Comparison of ENCODE assay signal across 8 cellular contexts in the genomic region with DNA sequence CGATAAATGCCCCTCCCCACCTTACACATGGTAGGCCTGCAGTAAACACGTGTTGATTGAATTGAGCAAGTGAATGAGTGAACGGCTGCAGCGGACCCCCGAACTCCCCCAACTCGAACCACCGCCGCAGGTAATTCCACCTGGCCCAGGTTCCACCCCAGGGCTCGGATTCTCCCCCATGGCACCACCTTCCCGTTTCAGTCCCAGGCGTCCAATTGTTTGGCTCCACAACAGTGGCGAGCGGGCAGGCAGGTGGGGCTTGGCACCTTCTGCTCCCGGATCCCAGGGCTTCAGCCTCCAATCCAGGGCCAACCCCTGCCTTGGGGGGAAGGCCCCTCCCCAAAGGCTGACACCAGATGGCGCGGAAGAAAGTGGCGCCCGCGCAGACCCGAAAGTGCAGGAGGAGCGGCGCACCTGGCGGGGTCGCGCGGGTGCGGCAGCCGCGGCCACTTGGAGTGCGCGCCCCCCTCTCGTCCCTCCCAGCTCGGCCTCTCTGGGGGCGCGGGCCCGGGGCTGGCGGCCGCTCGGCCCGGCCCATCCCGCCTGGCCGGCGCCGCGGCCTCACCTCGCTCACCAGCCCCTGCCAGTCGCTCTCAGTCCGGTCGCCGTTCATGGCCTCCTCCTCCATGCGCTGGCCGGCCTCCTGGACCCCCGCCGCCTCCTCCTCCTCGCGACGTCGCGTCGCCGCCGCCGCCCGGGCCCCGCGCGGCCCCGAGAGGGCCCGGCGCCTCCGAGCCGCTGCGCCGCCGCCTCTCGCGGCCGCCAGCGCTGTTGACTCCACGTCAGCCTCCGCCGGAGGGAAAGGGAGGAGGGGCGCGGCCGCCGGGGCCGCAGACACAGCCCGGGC. TPM values are rescaled to one million over a fixed set of nuclear protein-coding genes. Genes with fewer than 3 reads are reported as not detected.
DNase-seq lines count a peak whose midpoint lies in the region; ATAC-seq and FAIRE-seq lines count a peak whose summit lies in the region.

A gene (minus strand): TSS at position 791 of the 847 bp plus-strand sequence. CDS start 178 bp downstream, at position 613.

- H3K27ac ChIP-seq in HUES6 (ENCODE audit: low read depth, low read length) = no peak within 1 kb of the TSS

- H3K4me1 Mint-ChIP-seq in stimulated activated naive B cell treated with anti-CD40 and anti-IgM and Interleukin-4, amounts not matched to agents 10 μg/mL and 1 μg/mL and 100 μg/mL, for 72 hours = peaks cover 5 to 10% of the 10 kb centered on the region in 2 donors

- H3K36me3 ChIP-seq in HUES6 (ENCODE audit: control insufficient read depth, insufficient read depth, low read length) = peaks cover 12% of the 10 kb centered on the region

- peaks cover 8% of the 10 kb centered on the region for H3K4me1 ChIP-seq in HUES6 (ENCODE audit: control insufficient read depth, insufficient read depth, low read length)

- H3K9me3 Mint-ChIP-seq in stimulated activated naive B cell treated with anti-CD40 and anti-IgM and Interleukin-4, amounts not matched to agents 10 μg/mL and 1 μg/mL and 100 μg/mL, for 72 hours = peaks cover 8 to 10% of the 10 kb centered on the region in 2 donors

- peak; percentile 79 for DNase-seq in Caki2 (ENCODE audit: low read depth)
- peak; percentile 44 for DNase-seq in RCC 7860 (ENCODE audit: low spot score)
- peak; percentile 40 to 74 for DNase-seq in dermis microvascular lymphatic vessel endothelial cell (ENCODE audit: low read depth in 2 of 2)
- peak; percentile 91 for DNase-seq in left lobe of liver (ENCODE audit: low spot score)
- no peak for DNase-seq in stimulated activated naive B cell treated with anti-CD40 and anti-IgM and Interleukin-4, amounts not matched to agents 10 μg/mL and 1 μg/mL and 100 μg/mL, for 72 hours
- no peak for DNase-seq in NAMALWA (ENCODE audit: low spot score)

- peak within 1 kb of the TSS; percentile 45 for H3K9ac ChIP-seq in HUES6 (ENCODE audit: low read length)

- ATAC-seq in left lobe of liver = peak; percentile 96
- peak; percentile 63 to 67 for ATAC-seq in stimulated activated naive B cell treated with anti-CD40 and anti-IgM and Interleukin-4, amounts not matched to agents 10 μg/mL and 1 μg/mL and 100 μg/mL, for 72 hours (replicated peaks)
- ATAC-seq in GM21786 (IDR thresholded peaks at IDR 0.05; ENCODE audit: unreplicated experiment) = no peak

- no peak for FAIRE-seq in RCC 7860 (lab: Jason Lieb, UNC)

- peak within 1 kb of the TSS; percentile 72 for H3K4me3 Mint-ChIP-seq in stimulated activated naive B cell treated with anti-CD40 and anti-IgM and Interleukin-4, amounts not matched to agents 10 μg/mL and 1 μg/mL and 100 μg/mL, for 72 hours

- H3K27me3 ChIP-seq in HUES6 (ENCODE audit: control insufficient read depth, insufficient read depth, low read length) = peaks cover 23% of the 10 kb centered on the region

- in situ Hi-C loops in Caki2 (cut with HindIII; ENCODE audit: low pct_unique_long_range_greater_than_20kb, low sequenced_read_pairs) = no loop called here

- H3K9me3 ChIP-seq in HUES6 (ENCODE audit: control insufficient read depth, insufficient read depth, low read depth, low read length) = peaks cover 31% of the 10 kb centered on the region

- peaks cover 32 to 38% of the 10 kb centered on the region in 2 donors for H3K27me3 Mint-ChIP-seq in stimulated activated naive B cell treated with anti-CD40 and anti-IgM and Interleukin-4, amounts not matched to agents 10 μg/mL and 1 μg/mL and 100 μg/mL, for 72 hours

- H3K4me3 ChIP-seq in HUES6 (ENCODE audit: low read depth, low read length) = peak within 1 kb of the TSS; percentile 52

- H3K27ac Mint-ChIP-seq in stimulated activated naive B cell treated with anti-CD40 and anti-IgM and Interleukin-4, amounts not matched to agents 10 μg/mL and 1 μg/mL and 100 μg/mL, for 72 hours = peak within 1 kb of the TSS; percentile 69

- H3K36me3 Mint-ChIP-seq in stimulated activated naive B cell treated with anti-CD40 and anti-IgM and Interleukin-4, amounts not matched to agents 10 μg/mL and 1 μg/mL and 100 μg/mL, for 72 hours = peaks cover 4% of the 10 kb centered on the region in 2 donors

RNA-seq across cellular contexts. Expression of the gene that starts here (rescaled TPM):
- 5.5 and 6.2 TPM in 2 replicates for total RNA-seq in Caki2 (2014; rRNA removed; shearing (Covaris generic); ENCODE audit: low replicate concordance)
- total RNA-seq in dermis microvascular lymphatic vessel endothelial cell (7.4 and 15.8 TPM in 2 replicates), left lobe of liver (5.5 TPM)

Comparison
In these comparisons a context has a peak if more than half of its experiments do, and no peak if none do; other contexts are left out.
1. DNase-seq: peak in Caki2 (single experiment), RCC 7860 (single experiment), dermis microvascular lymphatic vessel endothelial cell (2 of 2) and left lobe of liver (single experiment); none in stimulated activated naive B cell treated with anti-CD40 and anti-IgM and Interleukin-4, amounts not matched to agents 10 μg/mL and 1 μg/mL and 100 μg/mL, for 72 hours (single experiment) and NAMALWA (single experiment).